ENCODE assay signal across 24 cellular contexts in the genomic region with DNA sequence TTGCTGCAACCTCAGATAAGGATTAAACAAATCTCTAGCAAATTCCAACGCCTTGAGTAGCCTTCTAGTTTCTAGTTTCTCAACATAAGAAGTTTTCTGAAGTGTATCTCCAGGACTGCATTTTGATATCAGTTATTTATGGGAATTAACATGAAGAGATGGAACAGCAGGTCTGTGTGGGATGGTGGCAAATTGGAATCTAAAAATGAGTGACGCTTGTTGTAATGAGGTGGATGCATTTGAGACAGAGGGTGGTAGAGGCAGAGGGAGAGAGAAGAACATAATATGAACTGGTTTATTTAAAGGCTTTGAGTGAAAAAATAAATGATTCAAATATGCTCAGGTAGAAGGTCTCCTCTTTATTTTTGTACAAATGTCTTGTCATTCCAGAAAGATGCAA.
A peak's percentile ranks its signal among the peaks of the same experiment; 100 is the strongest.
DNase-seq lines count a peak whose midpoint lies in the region; ATAC-seq and TF ChIP-seq lines count a peak whose summit lies in the region.
"Had no signal": no experiment of that assay in that cellular context is flagged by ENCODE, and none has a peak within 500 bp of the region (broad histone marks: within the 10 kb centered on the region; RNA-seq: fewer than 3 reads in every experiment).

No MANE protein-coding gene starts in this region.

- H3K4me2 ChIP-seq in mesenchymal stem cell (ENCODE audit: low read length, poor library complexity, severe bottlenecking) (no peak overlapping the region), smooth muscle cell (peak overlapping the region; percentile 61)
- H3K4me2 ChIP-seq: BLaER1 treated with 17β-estradiol and CSF1 and Interleukin-3, amounts not matched to agents 10 nM and 100 nM had no signal

- no peaks in the 10 kb centered on the region for H3K36me3 ChIP-seq in mesenchymal stem cell (ENCODE audit: control insufficient read depth in 1 of 2, insufficient read depth in 2 of 2, low read depth in 1 of 2, low read length in 2 of 2)
- H3K36me3 ChIP-seq in smooth muscle cell (ENCODE audit: low read depth): no peaks in the 10 kb centered on the region
- H3K36me3 ChIP-seq: BLaER1 treated with 17β-estradiol and CSF1 and Interleukin-3, amounts not matched to agents 10 nM and 100 nM had no signal

- H2BK15ac ChIP-seq in mesenchymal stem cell (ENCODE audit: low read depth, poor library complexity, severe bottlenecking): no peak overlapping the region

- H2BK120ac ChIP-seq in mesenchymal stem cell (ENCODE audit: low read depth, low read length): no peak overlapping the region

- no peak overlapping the region for H4K8ac ChIP-seq in mesenchymal stem cell (ENCODE audit: low read length)

- H3K23ac ChIP-seq in mesenchymal stem cell (ENCODE audit: low read length in 2 of 2): no peak overlapping the region

- no peak overlapping the region for H2BK5ac ChIP-seq in mesenchymal stem cell (ENCODE audit: low read depth, low read length, poor library complexity, severe bottlenecking)

- H3K79me1 ChIP-seq in mesenchymal stem cell (replicated peaks; ENCODE audit: low read length, poor library complexity, severe bottlenecking): no peaks in the 10 kb centered on the region

- no peak overlapping the region for H4K91ac ChIP-seq in mesenchymal stem cell (ENCODE audit: low read length)

- H3K27ac ChIP-seq in mesenchymal stem cell (ENCODE audit: low read length, poor library complexity, severe bottlenecking) (no peak overlapping the region), smooth muscle cell (ENCODE audit: low read depth) (peak overlapping the region; percentile 52)
- H3K27ac ChIP-seq: 22Rv1; BLaER1 treated with 17β-estradiol and CSF1 and Interleukin-3, amounts not matched to agents 10 nM and 100 nM; C4-2B had no signal

- no peak overlapping the region for H3K14ac ChIP-seq in mesenchymal stem cell (ENCODE audit: low read length in 2 of 2)

- WGBS in mesenchymal stem cell: 69% methylated on average over 2 of the region's 2 CpGs
- WGBS in smooth muscle cell (ENCODE audit: low lambda C conversion rate): 44% methylated on average over 2 of the region's 2 CpGs

- H3F3A ChIP-seq in smooth muscle cell (ENCODE audit: low read depth): no peaks in the 10 kb centered on the region

- no peak overlapping the region for H2BK12ac ChIP-seq in mesenchymal stem cell (ENCODE audit: low read length in 2 of 2)

- H3K4me1 ChIP-seq in mesenchymal stem cell (ENCODE audit: control insufficient read depth, insufficient read depth, low read depth, low read length): no peaks in the 10 kb centered on the region
- H3K4me1 ChIP-seq in smooth muscle cell (ENCODE audit: low read depth): no peaks in the 10 kb centered on the region
- H3K4me1 ChIP-seq: BLaER1 treated with 17β-estradiol and CSF1 and Interleukin-3, amounts not matched to agents 10 nM and 100 nM; Caco-2 had no signal

- DNase-seq in Ammon's horn (ENCODE audit: low spot score) (peak; percentile 70), amniotic epithelial cell (ENCODE audit: low read depth) (peak; percentile 49), mesenchymal stem cell (peak; percentile 12), smooth muscle cell (lab: John Stamatoyannopoulos, UW; ENCODE audit: unreplicated experiment) (no peak), NCI-H2171 treated with DMSO at 0.1 percent for 48 hours (lab: John Stamatoyannopoulos, UW) (no peak), DMS 273 (lab: John Stamatoyannopoulos, UW; ENCODE audit: unreplicated experiment) (no peak), T-helper 1 cell (no peak)
- DNase-seq: ACHN; Caco-2; Calu3; CD4-positive, alpha-beta T cell; CD8-positive, alpha-beta T cell; DMS 273 treated with DMSO at 0.1 percent for 48 hours; DMS153; DMS53; DMS79; DND-41; EL; GDM1 had no signal

- H3K79me2 ChIP-seq in smooth muscle cell (ENCODE audit: low read depth): no peaks in the 10 kb centered on the region

- no peak for TF ChIP-seq CTCF in smooth muscle cell (IDR thresholded peaks at IDR 0.05; ENCODE audit: borderline replicate concordance, insufficient read depth, poor library complexity, severe bottlenecking)

- ATAC-seq in HG03378 (IDR thresholded peaks at IDR 0.05; ENCODE audit: unreplicated experiment): no peak
- ATAC-seq: CD8-positive, alpha-beta T cell; GM12878 had no signal

- H3K9me3 ChIP-seq in mesenchymal stem cell (ENCODE audit: control insufficient read depth, low read length) (no peaks in the 10 kb centered on the region), smooth muscle cell (replicated peaks; ENCODE audit: low read depth) (no peaks in the 10 kb centered on the region)
- H3K9me3 ChIP-seq: BLaER1 treated with 17β-estradiol and CSF1 and Interleukin-3, amounts not matched to agents 10 nM and 100 nM; Caco-2 had no signal

- H3K9ac ChIP-seq in mesenchymal stem cell (ENCODE audit: low read length) (no peak overlapping the region), smooth muscle cell (ENCODE audit: low read depth) (no peak overlapping the region)
- H3K9ac ChIP-seq: BLaER1 treated with 17β-estradiol and CSF1 and Interleukin-3, amounts not matched to agents 10 nM and 100 nM had no signal

- no peak overlapping the region for H3K4ac ChIP-seq in mesenchymal stem cell (ENCODE audit: low read depth in 1 of 2, low read length in 2 of 2)

- H3K4me3 ChIP-seq in mesenchymal stem cell (ENCODE audit: insufficient read depth in 1 of 2, low read depth in 1 of 2, low read length in 2 of 2): no peak overlapping the region
- H3K4me3 ChIP-seq in smooth muscle cell: no peak overlapping the region
- H3K4me3 ChIP-seq: BLaER1 treated with 17β-estradiol and CSF1 and Interleukin-3, amounts not matched to agents 10 nM and 100 nM; GM12878 had no signal

- no peak overlapping the region for H3K18ac ChIP-seq in mesenchymal stem cell (ENCODE audit: low read depth in 1 of 2, low read length in 2 of 2)

- H3K27me3 ChIP-seq in mesenchymal stem cell (ENCODE audit: control insufficient read depth in 1 of 2, insufficient read depth in 1 of 2, low read length in 2 of 2) (no peaks in the 10 kb centered on the region), smooth muscle cell (ENCODE audit: low read depth) (no peaks in the 10 kb centered on the region)
- H3K27me3 ChIP-seq: BLaER1 treated with 17β-estradiol and CSF1 and Interleukin-3, amounts not matched to agents 10 nM and 100 nM had no signal

- no peak overlapping the region for H2AK5ac ChIP-seq in mesenchymal stem cell (ENCODE audit: low read length, severe bottlenecking)

- no peaks in the 10 kb centered on the region for H4K20me1 ChIP-seq in smooth muscle cell (ENCODE audit: low read depth)
- H4K20me1 ChIP-seq: BLaER1 treated with 17β-estradiol and CSF1 and Interleukin-3, amounts not matched to agents 10 nM and 100 nM had no signal

- no peak overlapping the region for H2AFZ ChIP-seq in mesenchymal stem cell (ENCODE audit: low read depth, low read length)
- no peak overlapping the region for H2AFZ ChIP-seq in smooth muscle cell (ENCODE audit: low read depth)

Comparison
In these comparisons a context has a peak if more than half of its experiments do, and no peak if none do; other contexts are left out.
1. DNase-seq: peak in Ammon's horn (single experiment), amniotic epithelial cell (single experiment) and mesenchymal stem cell (single experiment); none in smooth muscle cell (single experiment), NCI-H2171 treated with DMSO at 0.1 percent for 48 hours (single experiment), DMS 273 (single experiment) and T-helper 1 cell (0 of 5).